18 cellular contexts compared by ENCODE assay signal in genomic region chr1:26372039-26372438, GRCh38. TPM values are rescaled to one million over a fixed set of nuclear protein-coding genes. Genes with fewer than 3 reads are reported as not detected.
DNase-seq lines count a peak whose midpoint lies in the region; ATAC-seq and TF ChIP-seq lines count a peak whose summit lies in the region.
"Had no signal": no experiment of that assay in that cellular context is flagged by ENCODE, and none has a peak within 500 bp of the region (broad histone marks: within the 10 kb centered on the region; RNA-seq: fewer than 3 reads in every experiment).

No MANE protein-coding gene starts in this region.

- peaks cover 61% of the 10 kb centered on the region for H3K4me1 Mint-ChIP-seq in activated CD4-positive, alpha-beta T cell treated with anti-CD3 and anti-CD28 coated beads, Interleukin-2, amount 10 ng/mL, durations not matched to agents 24 days and 14 days

- H3K27me3 Mint-ChIP-seq in activated CD4-positive, alpha-beta T cell treated with anti-CD3 and anti-CD28 coated beads, Interleukin-2, amount 10 ng/mL, durations not matched to agents 24 days and 14 days: no peaks in the 10 kb centered on the region

- intact Hi-C loops in activated CD4-positive, alpha-beta T cell treated with anti-CD3 and anti-CD28 coated beads, Interleukin-2, amount 10 ng/mL, durations not matched to agents 24 days and 14 days (cut with micrococcal nuclease): loop anchor here (2.0 kb wide), 1 partner anchor 17 kb away; no protein-coding TSS in a partner anchor
- intact Hi-C loops in PC-3 (cut with micrococcal nuclease) (no loop called here), left ventricle myocardium inferior (cut with micrococcal nuclease) (no loop called here)

- DNase-seq in activated CD4-positive, alpha-beta T cell treated with anti-CD3 and anti-CD28 coated beads, Interleukin-2, amount 10 ng/mL, durations not matched to agents 24 days and 14 days: no peak
- no peak for DNase-seq in activated CD4-positive, alpha-beta T cell treated with anti-CD3 and anti-CD28 coated beads, Interleukin-2, amount 50 U/mL, for 48 hours
- peak; percentile 55 for DNase-seq in PC-3
- DNase-seq in kidney tubule cell (ENCODE audit: low spot score): peak; percentile 19
- no peak for DNase-seq in left ventricle myocardium inferior
- DNase-seq in NCI-H2171 treated with DMSO at 0.1 percent for 48 hours (lab: John Stamatoyannopoulos, UW): no peak
- DNase-seq: effector CD4-positive, alpha-beta T cell; islet precursor cell; NCI-H187 treated with DMSO at 0.1 percent for 48 hours; NCI-H748 treated with DMSO at 0.1 percent for 48 hours; Right ventricle myocardium superior; stimulated activated CD8-positive, alpha-beta memory T cell treated with anti-CD3 and anti-CD28 coated beads, Interleukin-4, amount 100 ng/mL, for 48 hours; upper lobe of right lung had no signal

- no peak overlapping the region for H2AFZ ChIP-seq in PC-3 (ENCODE audit: low read length)

- no peaks in the 10 kb centered on the region for H3K9me3 Mint-ChIP-seq in activated CD4-positive, alpha-beta T cell treated with anti-CD3 and anti-CD28 coated beads, Interleukin-2, amount 10 ng/mL, durations not matched to agents 24 days and 14 days

- no peak overlapping the region for H3K4me2 ChIP-seq in PC-3 (ENCODE audit: low read length)
- H3K4me2 ChIP-seq: KMS-11 had no signal

- no peaks in the 10 kb centered on the region for H3K27me3 ChIP-seq in PC-3 (ENCODE audit: low read length)
- peaks cover 80% of the 10 kb centered on the region for H3K27me3 ChIP-seq in left ventricle myocardium inferior (ENCODE audit: low read depth)
- H3K27me3 ChIP-seq: upper lobe of right lung had no signal

- H3K27ac ChIP-seq in PC-3 (ENCODE audit: low read length) (no peak overlapping the region), left ventricle myocardium inferior (replicated peaks) (no peak overlapping the region)
- H3K27ac ChIP-seq: gastroesophageal sphincter, KMS-11, upper lobe of right lung had no signal

- no peaks in the 10 kb centered on the region for H4K20me1 ChIP-seq in PC-3 (ENCODE audit: low read length)

- H3K36me3 ChIP-seq in PC-3 (ENCODE audit: low read depth, low read length): no peaks in the 10 kb centered on the region
- no peaks in the 10 kb centered on the region for H3K36me3 ChIP-seq in left ventricle myocardium inferior
- H3K36me3 ChIP-seq: gastroesophageal sphincter, upper lobe of right lung had no signal

- POLR2A ChIA-PET in PC-3 (lab: Charles Lee; ENCODE audit: unreplicated experiment): no interaction called here

- peak overlapping the region; percentile 74 for H3K27ac Mint-ChIP-seq in activated CD4-positive, alpha-beta T cell treated with anti-CD3 and anti-CD28 coated beads, Interleukin-2, amount 10 ng/mL, durations not matched to agents 24 days and 14 days
- H3K27ac Mint-ChIP-seq: progenitor cell of endocrine pancreas had no signal

- CTCF ChIA-PET in PC-3 (lab: Charles Lee): no interaction called here

- no peak overlapping the region for H3K4me3 ChIP-seq in PC-3 (ENCODE audit: low read length)
- H3K4me3 ChIP-seq in left ventricle myocardium inferior: no peak overlapping the region
- H3K4me3 ChIP-seq: gastroesophageal sphincter, upper lobe of right lung had no signal

- peak overlapping the region; percentile 33 for H3K4me3 Mint-ChIP-seq in activated CD4-positive, alpha-beta T cell treated with anti-CD3 and anti-CD28 coated beads, Interleukin-2, amount 10 ng/mL, durations not matched to agents 24 days and 14 days

- no peaks in the 10 kb centered on the region for H3K79me2 ChIP-seq in PC-3 (ENCODE audit: low read length)

- H3K9me2 ChIP-seq in PC-3 (replicated peaks; ENCODE audit: low read length): no peaks in the 10 kb centered on the region

- no TSS peak for BruUV-seq in PC-3 (replicated peaks; lab: Mats Ljungman, UMichigan)

- no peak overlapping the region for H3K9ac ChIP-seq in PC-3 (ENCODE audit: low read length)
- H3K9ac ChIP-seq: KMS-11 had no signal

- TF ChIP-seq CTCF in PC-3 (conservative IDR thresholded peaks at IDR 0.05; ENCODE audit: low read depth, low read length) (no peak), left ventricle myocardium inferior (IDR thresholded peaks at IDR 0.05; ENCODE audit: borderline replicate concordance) (no peak)

- peaks cover 3% of the 10 kb centered on the region for H3K36me3 Mint-ChIP-seq in activated CD4-positive, alpha-beta T cell treated with anti-CD3 and anti-CD28 coated beads, Interleukin-2, amount 10 ng/mL, durations not matched to agents 24 days and 14 days (ENCODE audit: low read depth)

- H3K9me3 ChIP-seq in PC-3 (ENCODE audit: low read length) (no peaks in the 10 kb centered on the region), left ventricle myocardium inferior (replicated peaks) (no peaks in the 10 kb centered on the region)
- H3K9me3 ChIP-seq: gastroesophageal sphincter, upper lobe of right lung had no signal

- peak; percentile 66 for ATAC-seq in PC-3
- ATAC-seq: gastroesophageal sphincter had no signal

- H3F3A ChIP-seq in PC-3 (ENCODE audit: low read length, unreplicated experiment): no peaks in the 10 kb centered on the region

- 0 out of 2 replicates have a peak, but pooled peaks cover 2% of the 10 kb centered on the region for H3K4me1 ChIP-seq in PC-3 (ENCODE audit: insufficient read depth, low read length)
- H3K4me1 ChIP-seq in left ventricle myocardium inferior: no peaks in the 10 kb centered on the region
- H3K4me1 ChIP-seq: gastroesophageal sphincter, upper lobe of right lung had no signal

RNA-seq across cellular contexts. Expression of gene ZNF683, which starts 0.5 kb away (rescaled TPM):
- not detected in 2 replicates for total RNA-seq in activated CD4-positive, alpha-beta T cell treated with anti-CD3 and anti-CD28 coated beads, Interleukin-2, amount 10 ng/mL, durations not matched to agents 24 days and 14 days
- total RNA-seq in PC-3 (2014; rRNA removed) (not detected in 2 replicates), left ventricle myocardium inferior (not detected)
- total RNA-seq: A673, progenitor cell of endocrine pancreas, Right ventricle myocardium superior had no signal

RNA-seq across cellular contexts. Expression of gene CRYBG2, which starts 18.1 kb away (rescaled TPM):
- 1.1 and 1.4 TPM in 2 replicates for total RNA-seq in activated CD4-positive, alpha-beta T cell treated with anti-CD3 and anti-CD28 coated beads, Interleukin-2, amount 10 ng/mL, durations not matched to agents 24 days and 14 days
- total RNA-seq in PC-3 (2014; rRNA removed) (15.3 and 16.1 TPM in 2 replicates), left ventricle myocardium inferior (not detected)
- total RNA-seq: A673, Right ventricle myocardium superior had no signal

RNA-seq across cellular contexts. Expression of gene LIN28A, which starts 38.6 kb away (rescaled TPM):
- total RNA-seq in activated CD4-positive, alpha-beta T cell treated with anti-CD3 and anti-CD28 coated beads, Interleukin-2, amount 10 ng/mL, durations not matched to agents 24 days and 14 days: not detected in 2 replicates
- total RNA-seq in PC-3 (2014; rRNA removed) (not detected in 2 replicates), left ventricle myocardium inferior (not detected)
- total RNA-seq: gastroesophageal sphincter, mononuclear cell, Right ventricle myocardium superior, upper lobe of right lung had no signal

RNA-seq across cellular contexts. Expression of gene CD52, which starts 54.3 kb away (rescaled TPM):
- total RNA-seq in activated CD4-positive, alpha-beta T cell treated with anti-CD3 and anti-CD28 coated beads, Interleukin-2, amount 10 ng/mL, durations not matched to agents 24 days and 14 days: 295 and 297 TPM in 2 replicates
- total RNA-seq in PC-3 (2014; rRNA removed) (not detected in 2 replicates), left ventricle myocardium inferior (2.4 TPM)
- total RNA-seq: A673 had no signal

Comparison
In these comparisons a context has a peak if more than half of its experiments do, and no peak if none do; other contexts are left out.
1. DNase-seq: peak in PC-3 (single experiment) and kidney tubule cell (single experiment); none in activated CD4-positive, alpha-beta T cell treated with anti-CD3 and anti-CD28 coated beads, Interleukin-2, amount 10 ng/mL, durations not matched to agents 24 days and 14 days (single experiment), activated CD4-positive, alpha-beta T cell treated with anti-CD3 and anti-CD28 coated beads, Interleukin-2, amount 50 U/mL, for 48 hours (0 of 2), left ventricle myocardium inferior (single experiment) and NCI-H2171 treated with DMSO at 0.1 percent for 48 hours (single experiment).